Comparison of ENCODE assay signal across 8 cellular contexts in the genomic region with DNA sequence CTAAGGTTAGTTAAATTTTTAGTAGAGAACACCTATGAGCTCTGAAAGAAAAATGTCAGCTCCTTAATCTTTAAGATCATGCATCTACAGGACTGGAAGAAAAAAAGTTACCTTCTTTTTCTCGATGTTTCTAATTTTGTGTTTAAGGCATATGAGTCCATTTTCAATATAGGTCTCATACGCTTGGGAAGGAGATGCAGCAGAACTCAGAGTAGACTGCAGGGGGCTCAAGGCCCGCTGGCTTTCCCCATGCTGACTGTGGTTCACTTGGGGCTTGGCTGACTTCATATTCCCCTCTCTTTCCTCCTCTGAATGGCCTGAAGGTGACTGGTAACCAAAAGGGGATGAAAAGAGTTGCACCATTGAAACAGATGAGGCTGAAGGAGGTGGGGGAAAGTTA.
A peak's percentile ranks its signal among the peaks of the same experiment; 100 is the strongest.
DNase-seq lines count a peak whose midpoint lies in the region; ATAC-seq and TF ChIP-seq lines count a peak whose summit lies in the region.

No MANE protein-coding gene starts in this region.

- peak overlapping the region; percentile 80; the same call in 1 of the 2 replicates for H3K4me2 ChIP-seq in KMS-11

- H3K27ac ChIP-seq in KMS-11 (no peak overlapping the region), iPS-20b (ENCODE audit: low read length) (no peak overlapping the region)

- no peak overlapping the region for H3K9ac ChIP-seq in KMS-11
- peak overlapping the region; percentile 86; the same call in 1 of the 2 replicates for H3K9ac ChIP-seq in iPS-20b (ENCODE audit: low read depth, low read length)

- H4K20me1 ChIP-seq in KMS-11 (ENCODE audit: insufficient read depth) = no peaks in the 10 kb centered on the region

- H3K4me3 ChIP-seq in KMS-11 (IDR thresholded peaks at IDR 0.05; ENCODE audit: insufficient read depth, low read depth, low read length) = no peak overlapping the region
- peak overlapping the region; percentile 93 for H3K4me3 ChIP-seq in iPS-20b (ENCODE audit: low read length)

- H3K9me3 ChIP-seq in iPS-20b (ENCODE audit: insufficient read depth, low read depth, low read length) = no peaks in the 10 kb centered on the region

- no peak for ATAC-seq in HG03521 (IDR thresholded peaks at IDR 0.05; ENCODE audit: unreplicated experiment)

- DNase-seq in NCI-H748 (lab: John Stamatoyannopoulos, UW; ENCODE audit: unreplicated experiment) (peak; percentile 30), NCI-H748 treated with DMSO at 0.1 percent for 48 hours (lab: John Stamatoyannopoulos, UW) (no peak), NCI-H1092 (lab: John Stamatoyannopoulos, UW) (no peak), hippocampal formation (lab: John Stamatoyannopoulos, UW) (no peak)
- peak; percentile 22 for DNase-seq in activated CD8-positive, alpha-beta memory T cell treated with anti-CD3 and anti-CD28 coated beads, Interleukin-2, amount 50 U/mL, for 4 hours

- H3K27me3 ChIP-seq in KMS-11 (ENCODE audit: insufficient read depth, low read depth) (no peaks in the 10 kb centered on the region), iPS-20b (ENCODE audit: insufficient read depth, low read length) (no peaks in the 10 kb centered on the region)

- H2AFZ ChIP-seq in KMS-11 (ENCODE audit: low read depth) = no peak overlapping the region; the same call in 1 of the 2 replicates

- H3K79me2 ChIP-seq in KMS-11 (ENCODE audit: insufficient read depth, low read depth) = no peaks in the 10 kb centered on the region

- H3K36me3 ChIP-seq in KMS-11 (ENCODE audit: insufficient read depth) = no peaks in the 10 kb centered on the region
- peaks cover 33% of the 10 kb centered on the region for H3K36me3 ChIP-seq in iPS-20b (ENCODE audit: insufficient read depth, low read depth, low read length)

- no peak for TF ChIP-seq CTCF in KMS-11 (conservative IDR thresholded peaks at IDR 0.05; ENCODE audit: low read depth, low read length)

- H3K4me1 ChIP-seq in KMS-11 (ENCODE audit: low read depth, poor library complexity, severe bottlenecking) (peaks cover 18% of the 10 kb centered on the region), iPS-20b (ENCODE audit: insufficient read depth, low read length) (peaks cover 19% of the 10 kb centered on the region)

Comparison
In these comparisons a context has a peak if more than half of its experiments do, and no peak if none do; other contexts are left out.
1. DNase-seq: peak in NCI-H748 (single experiment) and activated CD8-positive, alpha-beta memory T cell treated with anti-CD3 and anti-CD28 coated beads, Interleukin-2, amount 50 U/mL, for 4 hours (single experiment); none in NCI-H748 treated with DMSO at 0.1 percent for 48 hours (single experiment), NCI-H1092 (single experiment) and hippocampal formation (0 of 2).